In the genomic region with DNA sequence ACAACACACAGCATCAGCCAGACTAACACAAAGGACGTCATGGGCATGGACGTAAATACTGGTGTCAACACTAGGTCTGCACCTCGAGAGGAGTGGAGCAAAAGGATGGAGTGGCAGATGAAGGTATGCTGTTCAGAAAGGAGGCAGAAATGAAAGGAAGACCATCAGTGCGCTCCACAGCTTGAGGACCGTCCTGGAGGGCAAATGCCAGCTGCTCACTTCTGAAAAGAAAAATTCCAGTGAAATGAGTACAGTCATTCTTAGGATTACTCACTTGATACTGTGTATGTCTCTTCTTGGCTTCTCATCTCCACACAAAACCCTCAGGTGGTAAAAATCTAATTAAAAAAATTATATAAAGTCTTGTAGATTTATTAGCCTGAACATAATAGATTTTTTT, we compare ENCODE assay signal across 1 cellular context.
TF ChIP-seq lines count a peak whose summit lies in the region.

No MANE protein-coding gene starts in this region.

TF ChIP-seq in H1, 55 proteins besides CTCF, POLR2A, EP300 and RAD21:
- no peak for TF ChIP-seq GTF2F1 (IDR thresholded peaks at IDR 0.05; ENCODE audit: borderline replicate concordance, low read depth, low read length)
- TF ChIP-seq TCF12 (IDR thresholded peaks at IDR 0.05; ENCODE audit: low read depth, low read length): no peak
- TF ChIP-seq KDM5A (IDR thresholded peaks at IDR 0.05; ENCODE audit: low read length): no peak
- TF ChIP-seq CEBPB (IDR thresholded peaks at IDR 0.05; ENCODE audit: low read depth, low read length): no peak
- no peak for TF ChIP-seq NANOG (IDR thresholded peaks at IDR 0.05; ENCODE audit: insufficient read depth, low read depth, low read length, poor library complexity, severe bottlenecking)
- TF ChIP-seq CBX5 (IDR thresholded peaks at IDR 0.05; ENCODE audit: low read depth, low read length): no peak
- TF ChIP-seq TAF1 (IDR thresholded peaks at IDR 0.05; ENCODE audit: low read depth, low read length): no peak
- TF ChIP-seq EZH2 (IDR thresholded peaks at IDR 0.05; ENCODE audit: low read depth, low read length, severe bottlenecking): no peak
- TF ChIP-seq EGR1 (IDR thresholded peaks at IDR 0.05; ENCODE audit: borderline replicate concordance, low read depth, low read length): no peak
- no peak for TF ChIP-seq KDM1A (IDR thresholded peaks at IDR 0.05; ENCODE audit: borderline replicate concordance, low read length)
